In the genomic region with DNA sequence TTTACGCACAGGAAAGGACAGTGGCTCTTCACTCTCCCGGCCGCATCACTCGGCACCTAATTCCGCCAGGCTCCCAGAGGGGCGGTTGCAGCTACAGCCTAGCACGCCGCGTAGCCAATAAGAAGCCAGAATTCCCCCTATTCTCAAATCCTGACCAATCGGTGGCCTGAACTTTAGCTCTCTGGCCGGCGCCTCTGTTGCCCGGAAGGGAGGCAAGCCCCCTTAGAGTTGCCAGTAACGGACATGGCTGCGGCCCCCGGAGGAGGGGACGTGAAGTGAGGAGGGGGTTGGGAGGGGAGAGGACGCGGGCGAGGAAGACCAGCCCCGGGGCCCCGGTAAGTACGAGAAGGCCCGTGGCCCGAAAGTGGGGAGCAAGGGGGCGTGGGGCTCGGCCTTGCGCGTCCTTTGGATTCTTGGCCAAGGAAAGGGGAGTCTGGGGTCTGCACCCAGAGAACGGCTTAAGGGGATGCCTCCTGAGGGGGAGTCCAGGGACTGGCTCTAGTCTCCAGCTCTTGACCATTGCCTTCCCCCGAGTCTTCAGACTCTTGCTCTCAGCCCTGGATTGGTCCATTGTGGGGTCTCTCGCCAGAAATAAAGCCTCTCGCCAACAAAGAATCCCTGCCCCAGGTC, we compare ENCODE assay signal across 8 cellular contexts. TPM values are rescaled to one million over a fixed set of nuclear protein-coding genes. Genes with fewer than 3 reads are reported as not detected.
DNase-seq lines count a peak whose midpoint lies in the region; ATAC-seq and TF ChIP-seq lines count a peak whose summit lies in the region.

Gene TMEM94 (plus strand): TSS at position 219 of the 630 bp plus-strand sequence. CDS start 15,271 bp downstream, outside the sequence.

- intact Hi-C loops in dorsolateral prefrontal cortex (cut with DNase I) = loop anchor here (1.0 to 5.0 kb wide), 3 partner anchors 20 to 61 kb away; partner anchors contain the start of genes TSEN54 (in 2 of the 2) and CASKIN2 (in 1 of the 2)

- ATAC-seq in GM19395 (IDR thresholded peaks at IDR 0.05; ENCODE audit: unreplicated experiment) = peak; percentile 93
- ATAC-seq in HG03565 (IDR thresholded peaks at IDR 0.05; ENCODE audit: unreplicated experiment) = peak; percentile 94

- WGBS in liver = under 1% methylated on average over 33 of the region's 33 CpGs

- TF ChIP-seq RAD21 in liver (IDR thresholded peaks at IDR 0.05) = no peak

- H3K4me3 ChIP-seq in dorsolateral prefrontal cortex (peak within 1 kb of the TSS; percentile 67 to 99 (median 95)), liver (ENCODE audit: low read depth in 1 of 3, low read length in 3 of 3) (peak within 1 kb of the TSS; percentile 73 to 83 (median 77))

- H3K36me3 ChIP-seq in liver (ENCODE audit: control insufficient read depth in 4 of 4, insufficient read depth in 3 of 4, low read depth in 1 of 4, low read length in 3 of 4) = no peaks in the 10 kb centered on the region

- TF ChIP-seq CTCF in C4-2B (conservative IDR thresholded peaks at IDR 0.05) (no peak), dorsolateral prefrontal cortex (IDR thresholded peaks at IDR 0.05 in 54 of 56, conservative IDR thresholded peaks at IDR 0.05 in 2 of 56; ENCODE audit: low read depth in 1 of 56, partially characterized antibody in 56 of 56) (peak in 24 of 56 donors; percentile 6 to 48 (median 21)), liver (IDR thresholded peaks at IDR 0.05; ENCODE audit: low read depth, low read length, missing input control) (no peak)

- H3K4me1 ChIP-seq in liver (ENCODE audit: control insufficient read depth in 4 of 4, insufficient read depth in 4 of 4, low read length in 3 of 4) = peaks cover 2 to 20% (median 17%) of the 10 kb centered on the region in 4 donors

- H3K9me3 ChIP-seq in liver (ENCODE audit: control insufficient read depth in 4 of 4, low read length in 3 of 4) = no peaks in the 10 kb centered on the region

- no peaks in the 10 kb centered on the region for H3K27me3 ChIP-seq in dorsolateral prefrontal cortex
- H3K27me3 ChIP-seq in liver (ENCODE audit: control insufficient read depth in 4 of 4, insufficient read depth in 4 of 4, low read length in 3 of 4) = no peaks in the 10 kb centered on the region

- peak; percentile 100 for DNase-seq in NCI-H82 (lab: John Stamatoyannopoulos, UW)
- peak; percentile 88 to 92 for DNase-seq in activated CD4-positive, alpha-beta T cell treated with anti-CD3 and anti-CD28 coated beads, Interleukin-2, amount 50 U/mL, for 48 hours
- peak; percentile 89 to 98 (median 97) for DNase-seq in dorsolateral prefrontal cortex
- DNase-seq in stimulated activated CD4-positive, alpha-beta T cell treated with anti-CD3 and anti-CD28 coated beads, Interleukin-4, amount 100 ng/mL, for 24 hours = peak; percentile 94

- H3K27ac ChIP-seq in C4-2B (peak within 1 kb of the TSS; percentile 78), dorsolateral prefrontal cortex (peak within 1 kb of the TSS; percentile 80 to 100 (median 97)), liver (ENCODE audit: low read depth in 1 of 2, low read length in 2 of 2) (peak within 1 kb of the TSS; percentile 81 to 91)

- H3K9ac ChIP-seq in liver (ENCODE audit: low read depth in 1 of 2, low read length in 2 of 2) = peak within 1 kb of the TSS; percentile 52 to 86

TF ChIP-seq in liver, 16 proteins besides CTCF, POLR2A, EP300 and RAD21:
- TF ChIP-seq SP1 (IDR thresholded peaks at IDR 0.05) = peak; percentile 100
- no peak for TF ChIP-seq FOXA1 (IDR thresholded peaks at IDR 0.05)
- peak; percentile 60 for TF ChIP-seq ZBTB33 (IDR thresholded peaks at IDR 0.05)
- peak; percentile 31 to 71 for TF ChIP-seq GABPA (IDR thresholded peaks at IDR 0.05 in 1 of 2, conservative IDR thresholded peaks at IDR 0.05 in 1 of 2)
- no peak for TF ChIP-seq HNF4G (IDR thresholded peaks at IDR 0.05)
- TF ChIP-seq, protein P1, sequence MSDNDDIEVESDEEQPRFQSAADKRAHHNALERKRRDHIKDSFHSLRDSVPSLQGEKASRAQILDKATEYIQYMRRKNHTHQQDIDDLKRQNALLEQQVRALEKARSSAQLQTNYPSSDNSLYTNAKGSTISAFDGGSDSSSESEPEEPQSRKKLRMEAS (IDR thresholded peaks at IDR 0.05) = no peak
- no peak for TF ChIP-seq JUND (IDR thresholded peaks at IDR 0.05)
- TF ChIP-seq RXRA (IDR thresholded peaks at IDR 0.05) = peak in 1 of 2 donors; percentile 29
- TF ChIP-seq YY1 (IDR thresholded peaks at IDR 0.05) = peak; percentile 100
- TF ChIP-seq, protein P2, sequence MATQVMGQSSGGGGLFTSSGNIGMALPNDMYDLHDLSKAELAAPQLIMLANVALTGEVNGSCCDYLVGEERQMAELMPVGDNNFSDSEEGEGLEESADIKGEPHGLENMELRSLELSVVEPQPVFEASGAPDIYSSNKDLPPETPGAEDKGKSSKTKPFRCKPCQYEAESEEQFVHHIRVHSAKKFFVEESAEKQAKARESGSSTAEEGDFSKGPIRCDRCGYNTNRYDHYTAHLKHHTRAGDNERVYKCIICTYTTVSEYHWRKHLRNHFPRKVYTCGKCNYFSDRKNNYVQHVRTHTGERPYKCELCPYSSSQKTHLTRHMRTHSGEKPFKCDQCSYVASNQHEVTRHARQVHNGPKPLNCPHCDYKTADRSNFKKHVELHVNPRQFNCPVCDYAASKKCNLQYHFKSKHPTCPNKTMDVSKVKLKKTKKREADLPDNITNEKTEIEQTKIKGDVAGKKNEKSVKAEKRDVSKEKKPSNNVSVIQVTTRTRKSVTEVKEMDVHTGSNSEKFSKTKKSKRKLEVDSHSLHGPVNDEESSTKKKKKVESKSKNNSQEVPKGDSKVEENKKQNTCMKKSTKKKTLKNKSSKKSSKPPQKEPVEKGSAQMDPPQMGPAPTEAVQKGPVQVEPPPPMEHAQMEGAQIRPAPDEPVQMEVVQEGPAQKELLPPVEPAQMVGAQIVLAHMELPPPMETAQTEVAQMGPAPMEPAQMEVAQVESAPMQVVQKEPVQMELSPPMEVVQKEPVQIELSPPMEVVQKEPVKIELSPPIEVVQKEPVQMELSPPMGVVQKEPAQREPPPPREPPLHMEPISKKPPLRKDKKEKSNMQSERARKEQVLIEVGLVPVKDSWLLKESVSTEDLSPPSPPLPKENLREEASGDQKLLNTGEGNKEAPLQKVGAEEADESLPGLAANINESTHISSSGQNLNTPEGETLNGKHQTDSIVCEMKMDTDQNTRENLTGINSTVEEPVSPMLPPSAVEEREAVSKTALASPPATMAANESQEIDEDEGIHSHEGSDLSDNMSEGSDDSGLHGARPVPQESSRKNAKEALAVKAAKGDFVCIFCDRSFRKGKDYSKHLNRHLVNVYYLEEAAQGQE (IDR thresholded peaks at IDR 0.05) = peak; percentile 73
- TF ChIP-seq HNF4A (conservative IDR thresholded peaks at IDR 0.05) = peak in 1 of 2 donors; percentile 17
- peak; percentile 8 for TF ChIP-seq TAF1 (conservative IDR thresholded peaks at IDR 0.05)
- TF ChIP-seq EGR1 (IDR thresholded peaks at IDR 0.05; ENCODE audit: low read depth in 2 of 2) = no peak
- TF ChIP-seq, protein P3, sequence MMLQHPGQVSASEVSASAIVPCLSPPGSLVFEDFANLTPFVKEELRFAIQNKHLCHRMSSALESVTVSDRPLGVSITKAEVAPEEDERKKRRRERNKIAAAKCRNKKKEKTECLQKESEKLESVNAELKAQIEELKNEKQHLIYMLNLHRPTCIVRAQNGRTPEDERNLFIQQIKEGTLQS (IDR thresholded peaks at IDR 0.05) = peak; percentile 35
- no peak for TF ChIP-seq FOXA2 (IDR thresholded peaks at IDR 0.05)

RNA-seq across cellular contexts. Expression of gene TMEM94, which starts in this region (rescaled TPM):
- total RNA-seq in dorsolateral prefrontal cortex (100 to 1,000 TPM in 117 of 120 experiments, 10 to 100 TPM in 3; 78.0 to 220 (median 129) TPM), liver (10 to 100 TPM; 19.2 to 31.0 TPM)
- polyA plus RNA-seq in liver = 10 to 100 TPM; 15.6 to 20.9 TPM

Comparison
In these comparisons a context has a peak if more than half of its experiments do, and no peak if none do; other contexts are left out.
1. Peak in every context shown above with its lines: DNase-seq, ATAC-seq, H3K4me3 ChIP-seq and H3K27ac ChIP-seq.